ENCODE assay signal across 24 cellular contexts in the genomic region with DNA sequence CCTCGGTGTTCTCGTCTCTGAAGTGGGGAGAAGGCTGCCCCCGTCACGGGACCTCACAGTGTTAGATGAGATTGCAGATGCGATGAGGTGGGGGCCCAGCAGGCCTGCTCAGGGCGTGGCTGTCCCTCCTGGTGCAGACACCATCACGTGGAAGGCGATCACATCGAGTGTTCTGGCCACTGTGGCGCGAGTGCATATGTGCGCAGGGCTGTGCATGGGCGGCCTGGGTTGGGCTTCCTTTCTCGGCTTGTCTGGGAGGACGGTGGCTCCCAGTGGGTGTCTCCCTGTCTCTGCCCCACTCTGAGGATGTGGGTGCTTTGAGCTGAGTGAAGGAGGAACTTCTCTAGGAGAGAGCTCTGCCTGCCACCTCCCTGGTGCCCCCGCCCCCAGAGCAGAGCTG.
A peak's percentile ranks its signal among the peaks of the same experiment; 100 is the strongest.
DNase-seq lines count a peak whose midpoint lies in the region; ATAC-seq and TF ChIP-seq lines count a peak whose summit lies in the region.
"Had no signal": no experiment of that assay in that cellular context is flagged by ENCODE, and none has a peak within 500 bp of the region (broad histone marks: within the 10 kb centered on the region; RNA-seq: fewer than 3 reads in every experiment).

No MANE protein-coding gene starts in this region.

- peak overlapping the region; percentile 81 for H2BK120ac ChIP-seq in neuronal stem cell (ENCODE audit: low read depth, low read length)

- H2BK5ac ChIP-seq in neuronal stem cell (ENCODE audit: low read length): peak overlapping the region; percentile 60

- H3K4me2 ChIP-seq in BLaER1 treated with 17β-estradiol and CSF1 and Interleukin-3, amounts not matched to agents 10 nM and 100 nM: peak overlapping the region; percentile 75 to 91 (median 83)
- H3K4me2 ChIP-seq in Karpas-422 (ENCODE audit: low read depth, low read length, poor library complexity, severe bottlenecking) (peak overlapping the region; percentile 97), neuronal stem cell (ENCODE audit: insufficient read depth, low read length, poor library complexity, severe bottlenecking) (no peak overlapping the region)
- H3K4me2 ChIP-seq: GM23338 had no signal

- H3K23ac ChIP-seq in neuronal stem cell (ENCODE audit: low read depth, low read length, poor library complexity): peak overlapping the region; percentile 55

- no peak overlapping the region for H2BK12ac ChIP-seq in neuronal stem cell (ENCODE audit: low read length)

- peaks cover 0 to 19% (median 6%) of the 10 kb centered on the region in 11 experiments; a peak in 7 of 22 replicates for H4K20me1 ChIP-seq in BLaER1 treated with 17β-estradiol and CSF1 and Interleukin-3, amounts not matched to agents 10 nM and 100 nM
- H4K20me1 ChIP-seq in Karpas-422 (ENCODE audit: insufficient read depth, low read depth, low read length): peaks cover 5% of the 10 kb centered on the region; the same call in 1 of the 2 replicates

- peak overlapping the region; percentile 94 for H3K14ac ChIP-seq in neuronal stem cell (ENCODE audit: low read length)

- H3K4me3 ChIP-seq in BLaER1 treated with 17β-estradiol and CSF1 and Interleukin-3, amounts not matched to agents 10 nM and 100 nM: no peak overlapping the region
- H3K4me3 ChIP-seq in Karpas-422 (ENCODE audit: low read length): peak overlapping the region; percentile 90
- H3K4me3 ChIP-seq in neuronal stem cell (ENCODE audit: low read length in 2 of 2): no peak overlapping the region
- H3K4me3 ChIP-seq in thyroid gland (replicated peaks in 1 of 3): no peak overlapping the region
- H3K4me3 ChIP-seq: GM23338, heart left ventricle, suprapubic skin, vagina had no signal

- H3K36me3 ChIP-seq in BLaER1 treated with 17β-estradiol and CSF1 and Interleukin-3, amounts not matched to agents 10 nM and 100 nM: no peaks in the 10 kb centered on the region
- H3K36me3 ChIP-seq in Karpas-422 (ENCODE audit: insufficient read depth, low read length) (peaks cover 13% of the 10 kb centered on the region; the same call in 1 of the 2 replicates), neuronal stem cell (replicated peaks in 1 of 2; ENCODE audit: control insufficient read depth in 2 of 2, insufficient read depth in 2 of 2, low read length in 2 of 2) (no peaks in the 10 kb centered on the region), thyroid gland (no peaks in the 10 kb centered on the region)
- H3K36me3 ChIP-seq: heart left ventricle, suprapubic skin, vagina had no signal

- no CpG with 5 or more reads among the region's 16 CpGs for WGBS in neuronal stem cell (ENCODE audit: extremely low coverage in 2 of 2, insufficient read length in 2 of 2, insufficient replicate concordance in 1 of 2), 2 donors
- WGBS in thyroid gland, 2 donors: 93 to 100% methylated on average over 4 to 6 of the region's 16 CpGs

- no peak overlapping the region for H4K8ac ChIP-seq in neuronal stem cell (ENCODE audit: low read depth, low read length)

- H3K18ac ChIP-seq in neuronal stem cell (ENCODE audit: low read length): peak overlapping the region; percentile 71

- no peaks in the 10 kb centered on the region for H3K79me1 ChIP-seq in neuronal stem cell (ENCODE audit: low read depth, low read length)

- no peak for ATAC-seq in HG03097 (IDR thresholded peaks at IDR 0.05; ENCODE audit: low FRiP score, unreplicated experiment)
- ATAC-seq: GM23338 had no signal

- no peak overlapping the region for H2BK15ac ChIP-seq in neuronal stem cell (ENCODE audit: low read length)

- TF ChIP-seq POLR2A in thyroid gland (IDR thresholded peaks at IDR 0.05): no peak

- no peak overlapping the region; a peak in 1 of 22 replicates for H3K9ac ChIP-seq in BLaER1 treated with 17β-estradiol and CSF1 and Interleukin-3, amounts not matched to agents 10 nM and 100 nM
- H3K9ac ChIP-seq in Karpas-422 (ENCODE audit: low read length) (peak overlapping the region; percentile 99), neuronal stem cell (ENCODE audit: low read depth, low read length, poor library complexity) (no peak overlapping the region)

- TF ChIP-seq CTCF in thyroid gland (IDR thresholded peaks at IDR 0.05): no peak

- intact Hi-C loops in thyroid gland (cut with DNase I): no loop called here

- no peak overlapping the region for H2AFZ ChIP-seq in Karpas-422 (ENCODE audit: low read length)
- no peak overlapping the region for H2AFZ ChIP-seq in neuronal stem cell (ENCODE audit: low read length)
- H2AFZ ChIP-seq: GM23338 had no signal

- H3K4me1 ChIP-seq in BLaER1 treated with 17β-estradiol and CSF1 and Interleukin-3, amounts not matched to agents 10 nM and 100 nM: peaks cover 79 to 100% (median 92%) of the 10 kb centered on the region in 10 experiments
- H3K4me1 ChIP-seq in Karpas-422 (ENCODE audit: low read length) (peaks cover 99% of the 10 kb centered on the region), neuronal stem cell (ENCODE audit: control insufficient read depth in 2 of 2, insufficient read depth in 1 of 2, low read depth in 1 of 2, low read length in 2 of 2) (peaks cover 4 to 12% of the 10 kb centered on the region in 2 donors), thyroid gland (no peaks in the 10 kb centered on the region)

- no peak overlapping the region for H4K91ac ChIP-seq in neuronal stem cell (ENCODE audit: low read depth, low read length, poor library complexity)

- peaks cover 62% of the 10 kb centered on the region for H3K79me2 ChIP-seq in Karpas-422 (ENCODE audit: low read length)

- peak overlapping the region; percentile 84 for H2AK5ac ChIP-seq in neuronal stem cell (ENCODE audit: low read depth, low read length)

- H3K9me3 ChIP-seq in BLaER1 treated with 17β-estradiol and CSF1 and Interleukin-3, amounts not matched to agents 10 nM and 100 nM (replicated peaks in 1 of 11): no peaks in the 10 kb centered on the region
- H3K9me3 ChIP-seq in Karpas-422 (ENCODE audit: low read length) (no peaks in the 10 kb centered on the region), neuronal stem cell (replicated peaks in 1 of 2; ENCODE audit: control insufficient read depth in 2 of 2, insufficient read depth in 1 of 2, low read depth in 1 of 2, low read length in 2 of 2) (no peaks in the 10 kb centered on the region), thyroid gland (no peaks in the 10 kb centered on the region)
- H3K9me3 ChIP-seq: heart left ventricle, suprapubic skin, vagina had no signal

- DNase-seq in Karpas-422 (peak; percentile 92), UCSD-AML1 (lab: John Stamatoyannopoulos, UW; ENCODE audit: unreplicated experiment) (peak; percentile 48), neuronal stem cell (ENCODE audit: low spot score) (no peak), thyroid gland (no peak), D341Med (ENCODE audit: low spot score) (no peak), iPS-NIHi11 (ENCODE audit: low spot score) (no peak)
- DNase-seq: activated CD4-positive, alpha-beta T cell treated with anti-CD3 and anti-CD28 coated beads, Interleukin-2, amount 50 U/mL, for 48 hours; GDM1; HFFc6; KG1; mesenchymal stem cell; NCI-H1694; NCI-H2171 treated with DMSO at 0.1 percent for 48 hours; NCI-H524 treated with DMSO at 0.1 percent for 48 hours; RPMI8226; stimulated activated naive B cell treated with anti-CD40 and anti-IgM and Interleukin-4, amounts not matched to agents 10 μg/mL and 1 μg/mL and 100 μg/mL, for 72 hours; T-helper 2 cell had no signal

- H3K27me3 ChIP-seq in BLaER1 treated with 17β-estradiol and CSF1 and Interleukin-3, amounts not matched to agents 10 nM and 100 nM: peaks cover 0 to 30% (median 15%) of the 10 kb centered on the region in 11 experiments; a peak in 14 of 22 replicates
- H3K27me3 ChIP-seq in Karpas-422 (ENCODE audit: low read length) (no peaks in the 10 kb centered on the region), neuronal stem cell (ENCODE audit: control insufficient read depth in 3 of 3, insufficient read depth in 3 of 3, low read depth in 1 of 3, low read length in 3 of 3) (peaks cover 0 to 7% (median 0%) of the 10 kb centered on the region in 3 experiments), thyroid gland (no peaks in the 10 kb centered on the region)
- H3K27me3 ChIP-seq: heart left ventricle, suprapubic skin, vagina had no signal

- H3K9me2 ChIP-seq in Karpas-422 (replicated peaks; ENCODE audit: insufficient read depth, low read length): no peaks in the 10 kb centered on the region

- H3K27ac ChIP-seq in BLaER1 treated with 17β-estradiol and CSF1 and Interleukin-3, amounts not matched to agents 10 nM and 100 nM: no peak overlapping the region; a peak in 1 of 22 replicates
- peak overlapping the region; percentile 100 for H3K27ac ChIP-seq in Karpas-422 (ENCODE audit: low read length)
- H3K27ac ChIP-seq in neuronal stem cell (replicated peaks; ENCODE audit: low read length): no peak overlapping the region
- H3K27ac ChIP-seq in thyroid gland: no peak overlapping the region
- H3K27ac ChIP-seq: epithelial cell of prostate, heart left ventricle, suprapubic skin, vagina had no signal

- H3K4ac ChIP-seq in neuronal stem cell (ENCODE audit: low read length): no peak overlapping the region

Comparison
In these comparisons a context has a peak if more than half of its experiments do, and no peak if none do; other contexts are left out.
1. DNase-seq: peak in Karpas-422 (single experiment) and UCSD-AML1 (single experiment); none in neuronal stem cell (single experiment), thyroid gland (0 of 2), D341Med (single experiment) and iPS-NIHi11 (single experiment).